1 cellular context compared by ENCODE assay signal in the genomic region with DNA sequence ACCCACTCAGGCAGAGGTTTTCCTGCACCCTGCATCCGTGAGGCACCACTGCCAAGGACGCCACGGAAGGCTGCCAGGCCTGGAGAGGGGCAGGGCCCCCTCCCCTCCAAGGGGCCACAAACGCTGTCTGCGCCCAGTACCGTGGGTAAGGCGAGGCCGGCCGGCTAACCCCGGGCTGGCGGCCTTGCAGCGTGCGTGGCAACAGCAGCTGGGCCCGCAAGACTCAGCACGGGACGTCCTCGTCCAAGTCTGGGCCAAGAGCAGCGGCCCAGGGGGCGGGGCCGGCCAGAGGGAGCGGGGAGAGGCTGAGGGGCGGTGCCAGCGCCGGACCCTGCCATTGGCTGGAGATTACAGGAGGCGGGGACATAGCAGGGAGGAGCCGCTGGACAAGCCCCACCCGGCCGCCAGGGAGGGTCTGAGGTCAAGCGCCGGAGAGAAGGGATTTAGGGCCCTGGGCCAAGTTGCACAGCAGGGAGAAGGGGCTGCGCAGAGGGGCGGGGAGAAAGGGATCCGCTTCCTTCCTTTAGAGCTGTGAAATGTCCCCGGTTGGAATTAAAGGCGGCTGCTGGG.
A peak's percentile ranks its signal among the peaks of the same experiment; 100 is the strongest.
TF ChIP-seq lines count a peak whose summit lies in the region.

No MANE protein-coding gene starts in this region.

TF ChIP-seq in HepG2, 621 proteins besides CTCF, POLR2A, EP300 and RAD21 (continued from another document and continues in another):
- TF ChIP-seq, protein P1, sequence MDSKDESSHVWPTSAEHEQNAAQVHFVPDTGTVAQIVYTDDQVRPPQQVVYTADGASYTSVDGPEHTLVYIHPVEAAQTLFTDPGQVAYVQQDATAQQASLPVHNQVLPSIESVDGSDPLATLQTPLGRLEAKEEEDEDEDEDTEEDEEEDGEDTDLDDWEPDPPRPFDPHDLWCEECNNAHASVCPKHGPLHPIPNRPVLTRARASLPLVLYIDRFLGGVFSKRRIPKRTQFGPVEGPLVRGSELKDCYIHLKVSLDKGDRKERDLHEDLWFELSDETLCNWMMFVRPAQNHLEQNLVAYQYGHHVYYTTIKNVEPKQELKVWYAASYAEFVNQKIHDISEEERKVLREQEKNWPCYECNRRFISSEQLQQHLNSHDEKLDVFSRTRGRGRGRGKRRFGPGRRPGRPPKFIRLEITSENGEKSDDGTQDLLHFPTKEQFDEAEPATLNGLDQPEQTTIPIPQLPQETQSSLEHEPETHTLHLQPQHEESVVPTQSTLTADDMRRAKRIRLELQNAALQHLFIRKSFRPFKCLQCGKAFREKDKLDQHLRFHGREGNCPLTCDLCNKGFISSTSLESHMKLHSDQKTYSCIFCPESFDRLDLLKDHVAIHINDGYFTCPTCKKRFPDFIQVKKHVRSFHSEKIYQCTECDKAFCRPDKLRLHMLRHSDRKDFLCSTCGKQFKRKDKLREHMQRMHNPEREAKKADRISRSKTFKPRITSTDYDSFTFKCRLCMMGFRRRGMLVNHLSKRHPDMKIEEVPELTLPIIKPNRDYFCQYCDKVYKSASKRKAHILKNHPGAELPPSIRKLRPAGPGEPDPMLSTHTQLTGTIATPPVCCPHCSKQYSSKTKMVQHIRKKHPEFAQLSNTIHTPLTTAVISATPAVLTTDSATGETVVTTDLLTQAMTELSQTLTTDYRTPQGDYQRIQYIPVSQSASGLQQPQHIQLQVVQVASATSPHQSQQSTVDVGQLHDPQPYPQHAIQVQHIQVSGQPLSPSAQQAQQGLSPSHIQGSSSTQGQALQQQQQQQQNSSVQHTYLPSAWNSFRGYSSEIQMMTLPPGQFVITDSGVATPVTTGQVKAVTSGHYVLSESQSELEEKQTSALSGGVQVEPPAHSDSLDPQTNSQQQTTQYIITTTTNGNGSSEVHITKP (CRISPR knock-in tag; IDR thresholded peaks at IDR 0.05; ENCODE audit: low read depth): 0 out of 2 replicates have a peak, but pooled peaks have one; percentile 53
- 0 out of 2 replicates have a peak, but pooled peaks have one; percentile 23 for TF ChIP-seq IRX3 (CRISPR knock-in tag; IDR thresholded peaks at IDR 0.05; ENCODE audit: borderline replicate concordance, low read depth)
- TF ChIP-seq, protein P2, sequence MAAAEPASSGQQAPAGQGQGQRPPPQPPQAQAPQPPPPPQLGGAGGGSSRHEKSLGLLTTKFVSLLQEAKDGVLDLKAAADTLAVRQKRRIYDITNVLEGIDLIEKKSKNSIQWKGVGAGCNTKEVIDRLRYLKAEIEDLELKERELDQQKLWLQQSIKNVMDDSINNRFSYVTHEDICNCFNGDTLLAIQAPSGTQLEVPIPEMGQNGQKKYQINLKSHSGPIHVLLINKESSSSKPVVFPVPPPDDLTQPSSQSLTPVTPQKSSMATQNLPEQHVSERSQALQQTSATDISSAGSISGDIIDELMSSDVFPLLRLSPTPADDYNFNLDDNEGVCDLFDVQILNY (CRISPR knock-in tag; conservative IDR thresholded peaks at IDR 0.05): no peak
- TF ChIP-seq HOXA5 (CRISPR knock-in tag; IDR thresholded peaks at IDR 0.05): peak; percentile 73
- peak; percentile 76; the same call in 1 of the 2 replicates for TF ChIP-seq ZNF501 (CRISPR knock-in tag; IDR thresholded peaks at IDR 0.05)
- TF ChIP-seq NCOR1 (IDR thresholded peaks at IDR 0.05; ENCODE audit: borderline replicate concordance, low read length): peak; percentile 15; the same call in 1 of the 2 replicates
- peak; percentile 55; the same call in 1 of the 2 replicates for TF ChIP-seq POLR2G (IDR thresholded peaks at IDR 0.05; ENCODE audit: low read depth, low read length)
- TF ChIP-seq ATAD3A (CRISPR knock-in tag; IDR thresholded peaks at IDR 0.05): no peak
- TF ChIP-seq MIXL1 (CRISPR knock-in tag; IDR thresholded peaks at IDR 0.05): no peak
- TF ChIP-seq, protein P3, sequence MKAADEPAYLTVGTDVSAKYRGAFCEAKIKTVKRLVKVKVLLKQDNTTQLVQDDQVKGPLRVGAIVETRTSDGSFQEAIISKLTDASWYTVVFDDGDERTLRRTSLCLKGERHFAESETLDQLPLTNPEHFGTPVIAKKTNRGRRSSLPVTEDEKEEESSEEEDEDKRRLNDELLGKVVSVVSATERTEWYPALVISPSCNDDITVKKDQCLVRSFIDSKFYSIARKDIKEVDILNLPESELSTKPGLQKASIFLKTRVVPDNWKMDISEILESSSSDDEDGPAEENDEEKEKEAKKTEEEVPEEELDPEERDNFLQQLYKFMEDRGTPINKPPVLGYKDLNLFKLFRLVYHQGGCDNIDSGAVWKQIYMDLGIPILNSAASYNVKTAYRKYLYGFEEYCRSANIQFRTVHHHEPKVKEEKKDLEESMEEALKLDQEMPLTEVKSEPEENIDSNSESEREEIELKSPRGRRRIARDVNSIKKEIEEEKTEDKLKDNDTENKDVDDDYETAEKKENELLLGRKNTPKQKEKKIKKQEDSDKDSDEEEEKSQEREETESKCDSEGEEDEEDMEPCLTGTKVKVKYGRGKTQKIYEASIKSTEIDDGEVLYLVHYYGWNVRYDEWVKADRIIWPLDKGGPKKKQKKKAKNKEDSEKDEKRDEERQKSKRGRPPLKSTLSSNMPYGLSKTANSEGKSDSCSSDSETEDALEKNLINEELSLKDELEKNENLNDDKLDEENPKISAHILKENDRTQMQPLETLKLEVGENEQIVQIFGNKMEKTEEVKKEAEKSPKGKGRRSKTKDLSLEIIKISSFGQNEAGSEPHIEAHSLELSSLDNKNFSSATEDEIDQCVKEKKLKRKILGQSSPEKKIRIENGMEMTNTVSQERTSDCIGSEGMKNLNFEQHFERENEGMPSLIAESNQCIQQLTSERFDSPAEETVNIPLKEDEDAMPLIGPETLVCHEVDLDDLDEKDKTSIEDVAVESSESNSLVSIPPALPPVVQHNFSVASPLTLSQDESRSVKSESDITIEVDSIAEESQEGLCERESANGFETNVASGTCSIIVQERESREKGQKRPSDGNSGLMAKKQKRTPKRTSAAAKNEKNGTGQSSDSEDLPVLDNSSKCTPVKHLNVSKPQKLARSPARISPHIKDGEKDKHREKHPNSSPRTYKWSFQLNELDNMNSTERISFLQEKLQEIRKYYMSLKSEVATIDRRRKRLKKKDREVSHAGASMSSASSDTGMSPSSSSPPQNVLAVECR (CRISPR knock-in tag; IDR thresholded peaks at IDR 0.05; ENCODE audit: borderline replicate concordance): peak; percentile 41; the same call in 1 of the 2 replicates
- no peak for TF ChIP-seq NFRKB (IDR thresholded peaks at IDR 0.05)
- peak; percentile 62; the same call in 1 of the 2 replicates for TF ChIP-seq ZFY (CRISPR knock-in tag; IDR thresholded peaks at IDR 0.05)
- TF ChIP-seq LCORL (IDR thresholded peaks at IDR 0.05): no peak
- TF ChIP-seq LCORL (CRISPR knock-in tag; IDR thresholded peaks at IDR 0.05): 0 out of 2 replicates have a peak, but pooled peaks have one; percentile 23
- peak; percentile 41; the same call in 1 of the 2 replicates for TF ChIP-seq KDM2A (CRISPR knock-in tag; IDR thresholded peaks at IDR 0.05; ENCODE audit: borderline replicate concordance, low read depth)
- TF ChIP-seq, protein P4, sequence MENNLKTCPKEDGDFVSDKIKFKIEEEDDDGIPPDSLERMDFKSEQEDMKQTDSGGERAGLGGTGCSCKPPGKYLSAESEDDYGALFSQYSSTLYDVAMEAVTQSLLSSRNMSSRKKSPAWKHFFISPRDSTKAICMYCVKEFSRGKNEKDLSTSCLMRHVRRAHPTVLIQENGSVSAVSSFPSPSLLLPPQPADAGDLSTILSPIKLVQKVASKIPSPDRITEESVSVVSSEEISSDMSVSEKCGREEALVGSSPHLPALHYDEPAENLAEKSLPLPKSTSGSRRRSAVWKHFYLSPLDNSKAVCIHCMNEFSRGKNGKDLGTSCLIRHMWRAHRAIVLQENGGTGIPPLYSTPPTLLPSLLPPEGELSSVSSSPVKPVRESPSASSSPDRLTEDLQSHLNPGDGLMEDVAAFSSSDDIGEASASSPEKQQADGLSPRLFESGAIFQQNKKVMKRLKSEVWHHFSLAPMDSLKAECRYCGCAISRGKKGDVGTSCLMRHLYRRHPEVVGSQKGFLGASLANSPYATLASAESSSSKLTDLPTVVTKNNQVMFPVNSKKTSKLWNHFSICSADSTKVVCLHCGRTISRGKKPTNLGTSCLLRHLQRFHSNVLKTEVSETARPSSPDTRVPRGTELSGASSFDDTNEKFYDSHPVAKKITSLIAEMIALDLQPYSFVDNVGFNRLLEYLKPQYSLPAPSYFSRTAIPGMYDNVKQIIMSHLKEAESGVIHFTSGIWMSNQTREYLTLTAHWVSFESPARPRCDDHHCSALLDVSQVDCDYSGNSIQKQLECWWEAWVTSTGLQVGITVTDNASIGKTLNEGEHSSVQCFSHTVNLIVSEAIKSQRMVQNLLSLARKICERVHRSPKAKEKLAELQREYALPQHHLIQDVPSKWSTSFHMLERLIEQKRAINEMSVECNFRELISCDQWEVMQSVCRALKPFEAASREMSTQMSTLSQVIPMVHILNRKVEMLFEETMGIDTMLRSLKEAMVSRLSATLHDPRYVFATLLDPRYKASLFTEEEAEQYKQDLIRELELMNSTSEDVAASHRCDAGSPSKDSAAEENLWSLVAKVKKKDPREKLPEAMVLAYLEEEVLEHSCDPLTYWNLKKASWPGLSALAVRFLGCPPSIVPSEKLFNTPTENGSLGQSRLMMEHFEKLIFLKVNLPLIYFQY (CRISPR knock-in tag; IDR thresholded peaks at IDR 0.05; ENCODE audit: borderline replicate concordance): peak; percentile 31; the same call in 1 of the 2 replicates
- TF ChIP-seq PCBP1 (IDR thresholded peaks at IDR 0.05; ENCODE audit: borderline replicate concordance, low read depth, low read length): no peak
- no peak for TF ChIP-seq ZNF891 (CRISPR knock-in tag; IDR thresholded peaks at IDR 0.05)
- no peak for TF ChIP-seq ZNF773 (CRISPR knock-in tag; IDR thresholded peaks at IDR 0.05; ENCODE audit: borderline replicate concordance)
- 0 out of 2 replicates have a peak, but pooled peaks have one; percentile 9 for TF ChIP-seq KLF12 (CRISPR knock-in tag; IDR thresholded peaks at IDR 0.05; ENCODE audit: borderline replicate concordance)
- TF ChIP-seq NR2F6 (IDR thresholded peaks at IDR 0.05): peak; percentile 48; the same call in 1 of the 2 replicates
- TF ChIP-seq NR2F6 (CRISPR knock-in tag; IDR thresholded peaks at IDR 0.05): 0 out of 2 replicates have a peak, but pooled peaks have one; percentile 23
- TF ChIP-seq HOXD1 (CRISPR knock-in tag; IDR thresholded peaks at IDR 0.05): no peak
- TF ChIP-seq CCDC6 (CRISPR knock-in tag; IDR thresholded peaks at IDR 0.05): 0 out of 2 replicates have a peak, but pooled peaks have one; percentile 51
- no peak for TF ChIP-seq EZH2 (conservative IDR thresholded peaks at IDR 0.05; ENCODE audit: low read depth, low read length)
- 0 out of 2 replicates have a peak, but pooled peaks have one; percentile 41 for TF ChIP-seq ZNF121 (CRISPR knock-in tag; IDR thresholded peaks at IDR 0.05)
- TF ChIP-seq PHF21A (CRISPR knock-in tag; IDR thresholded peaks at IDR 0.05): peak; percentile 32; the same call in 1 of the 2 replicates
- TF ChIP-seq, protein P5, sequence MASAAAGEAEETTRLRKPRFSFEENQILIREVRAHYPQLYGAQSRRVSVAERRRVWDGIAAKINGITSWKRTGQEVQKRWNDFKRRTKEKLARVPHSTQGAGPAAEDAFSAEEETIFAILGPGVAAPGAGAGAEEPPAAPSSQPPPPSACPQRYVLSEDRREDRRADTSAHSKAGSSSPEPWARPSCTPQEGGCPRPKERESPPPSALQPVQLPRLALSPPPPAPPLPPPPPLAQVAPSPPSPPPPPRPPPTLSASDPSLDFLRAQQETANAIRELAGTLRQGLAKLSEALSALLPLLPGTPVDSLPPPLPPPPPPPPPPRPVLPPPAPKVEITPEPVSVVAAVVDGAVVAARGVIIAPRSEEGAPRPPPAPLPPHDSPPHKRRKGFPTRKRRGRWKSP (CRISPR knock-in tag; IDR thresholded peaks at IDR 0.05): no peak
- 0 out of 2 replicates have a peak, but pooled peaks have one; percentile 27 for TF ChIP-seq POGZ (CRISPR knock-in tag; IDR thresholded peaks at IDR 0.05)
- TF ChIP-seq SP1 (IDR thresholded peaks at IDR 0.05): no peak
- TF ChIP-seq SP1 (CRISPR knock-in tag; IDR thresholded peaks at IDR 0.05): peak; percentile 83
- TF ChIP-seq ZNF879 (CRISPR knock-in tag; IDR thresholded peaks at IDR 0.05): no peak
- TF ChIP-seq SP2 (CRISPR knock-in tag; IDR thresholded peaks at IDR 0.05): peak; percentile 25; the same call in 1 of the 2 replicates
- 0 out of 2 replicates have a peak, but pooled peaks have one; percentile 62 for TF ChIP-seq ZNF543 (CRISPR knock-in tag; IDR thresholded peaks at IDR 0.05)
- no peak for TF ChIP-seq GABPA (IDR thresholded peaks at IDR 0.05; ENCODE audit: low read depth, low read length)
- peak; percentile 25; the same call in 1 of the 2 replicates for TF ChIP-seq GABPA (CRISPR knock-in tag; IDR thresholded peaks at IDR 0.05; ENCODE audit: low read depth)
- TF ChIP-seq, protein P6, sequence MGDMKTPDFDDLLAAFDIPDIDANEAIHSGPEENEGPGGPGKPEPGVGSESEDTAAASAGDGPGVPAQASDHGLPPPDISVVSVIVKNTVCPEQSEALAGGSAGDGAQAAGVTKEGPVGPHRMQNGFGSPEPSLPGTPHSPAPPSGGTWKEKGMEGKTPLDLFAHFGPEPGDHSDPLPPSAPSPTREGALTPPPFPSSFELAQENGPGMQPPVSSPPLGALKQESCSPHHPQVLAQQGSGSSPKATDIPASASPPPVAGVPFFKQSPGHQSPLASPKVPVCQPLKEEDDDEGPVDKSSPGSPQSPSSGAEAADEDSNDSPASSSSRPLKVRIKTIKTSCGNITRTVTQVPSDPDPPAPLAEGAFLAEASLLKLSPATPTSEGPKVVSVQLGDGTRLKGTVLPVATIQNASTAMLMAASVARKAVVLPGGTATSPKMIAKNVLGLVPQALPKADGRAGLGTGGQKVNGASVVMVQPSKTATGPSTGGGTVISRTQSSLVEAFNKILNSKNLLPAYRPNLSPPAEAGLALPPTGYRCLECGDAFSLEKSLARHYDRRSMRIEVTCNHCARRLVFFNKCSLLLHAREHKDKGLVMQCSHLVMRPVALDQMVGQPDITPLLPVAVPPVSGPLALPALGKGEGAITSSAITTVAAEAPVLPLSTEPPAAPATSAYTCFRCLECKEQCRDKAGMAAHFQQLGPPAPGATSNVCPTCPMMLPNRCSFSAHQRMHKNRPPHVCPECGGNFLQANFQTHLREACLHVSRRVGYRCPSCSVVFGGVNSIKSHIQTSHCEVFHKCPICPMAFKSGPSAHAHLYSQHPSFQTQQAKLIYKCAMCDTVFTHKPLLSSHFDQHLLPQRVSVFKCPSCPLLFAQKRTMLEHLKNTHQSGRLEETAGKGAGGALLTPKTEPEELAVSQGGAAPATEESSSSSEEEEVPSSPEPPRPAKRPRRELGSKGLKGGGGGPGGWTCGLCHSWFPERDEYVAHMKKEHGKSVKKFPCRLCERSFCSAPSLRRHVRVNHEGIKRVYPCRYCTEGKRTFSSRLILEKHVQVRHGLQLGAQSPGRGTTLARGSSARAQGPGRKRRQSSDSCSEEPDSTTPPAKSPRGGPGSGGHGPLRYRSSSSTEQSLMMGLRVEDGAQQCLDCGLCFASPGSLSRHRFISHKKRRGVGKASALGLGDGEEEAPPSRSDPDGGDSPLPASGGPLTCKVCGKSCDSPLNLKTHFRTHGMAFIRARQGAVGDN (CRISPR knock-in tag; IDR thresholded peaks at IDR 0.05): peak; percentile 89
- peak; percentile 65; the same call in 1 of the 2 replicates for TF ChIP-seq SP4 (CRISPR knock-in tag; IDR thresholded peaks at IDR 0.05)
- TF ChIP-seq, protein P7, sequence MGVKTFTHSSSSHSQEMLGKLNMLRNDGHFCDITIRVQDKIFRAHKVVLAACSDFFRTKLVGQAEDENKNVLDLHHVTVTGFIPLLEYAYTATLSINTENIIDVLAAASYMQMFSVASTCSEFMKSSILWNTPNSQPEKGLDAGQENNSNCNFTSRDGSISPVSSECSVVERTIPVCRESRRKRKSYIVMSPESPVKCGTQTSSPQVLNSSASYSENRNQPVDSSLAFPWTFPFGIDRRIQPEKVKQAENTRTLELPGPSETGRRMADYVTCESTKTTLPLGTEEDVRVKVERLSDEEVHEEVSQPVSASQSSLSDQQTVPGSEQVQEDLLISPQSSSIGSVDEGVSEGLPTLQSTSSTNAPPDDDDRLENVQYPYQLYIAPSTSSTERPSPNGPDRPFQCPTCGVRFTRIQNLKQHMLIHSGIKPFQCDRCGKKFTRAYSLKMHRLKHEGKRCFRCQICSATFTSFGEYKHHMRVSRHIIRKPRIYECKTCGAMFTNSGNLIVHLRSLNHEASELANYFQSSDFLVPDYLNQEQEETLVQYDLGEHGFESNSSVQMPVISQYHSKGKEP (CRISPR knock-in tag; IDR thresholded peaks at IDR 0.05): no peak
